32 cellular contexts compared by ENCODE assay signal in genomic region chr9:127140842-127141675, GRCh38. TPM values are rescaled to one million over a fixed set of nuclear protein-coding genes. Genes with fewer than 3 reads are reported as not detected.
DNase-seq lines count a peak whose midpoint lies in the region; ATAC-seq and TF ChIP-seq lines count a peak whose summit lies in the region.
"Had no signal": no experiment of that assay in that cellular context is flagged by ENCODE, and none has a peak within 500 bp of the region (broad histone marks: within the 10 kb centered on the region; RNA-seq: fewer than 3 reads in every experiment).

No MANE protein-coding gene starts in this region.

- no peak for TF ChIP-seq CTCF in coronary artery (IDR thresholded peaks at IDR 0.05)
- no peak for TF ChIP-seq CTCF in psoas muscle (IDR thresholded peaks at IDR 0.05)

- H3K4me3 ChIP-seq in coronary artery (peak overlapping the region; percentile 23), psoas muscle (no peak overlapping the region)
- H3K4me3 ChIP-seq: A549, dorsolateral prefrontal cortex, upper lobe of left lung had no signal

- H3K4me1 ChIP-seq in psoas muscle, result peaks cover 81% of the 10 kb centered on the region
- H3K4me1 ChIP-seq: parathyroid adenoma, upper lobe of left lung had no signal

- H3K27ac ChIP-seq in coronary artery (peak overlapping the region in 1 of 2 donors; percentile 46), psoas muscle (peak overlapping the region; percentile 82)
- H3K27ac ChIP-seq: A549, parathyroid adenoma, upper lobe of left lung had no signal

- intact Hi-C loops in left cardiac atrium (cut with DNase I), result no loop called here
- intact Hi-C loops in Right ventricle myocardium superior (cut with DNase I), result no loop called here
- intact Hi-C loops in psoas muscle (cut with DNase I), result no loop called here

- 60 to 80% (median 73%) methylated on average over 9 of the region's 9 CpGs for WGBS in psoas muscle, 3 donors

- ATAC-seq in left cardiac atrium, result peak; percentile 47 to 75
- no peak for ATAC-seq in Right ventricle myocardium superior (ENCODE audit: poor library complexity)
- ATAC-seq in psoas muscle, result no peak
- no peak for ATAC-seq in HG02938 (IDR thresholded peaks at IDR 0.05; ENCODE audit: unreplicated experiment)
- ATAC-seq in GM18909 (IDR thresholded peaks at IDR 0.05; ENCODE audit: poor library complexity, unreplicated experiment), result no peak
- ATAC-seq: A549; activated CD4-positive, alpha-beta T cell treated with anti-CD3 and anti-CD28 coated beads for 36 hours; activated CD8-positive, alpha-beta T cell treated with anti-CD3 and anti-CD28 coated beads, Interleukin-2, amount 10 ng/mL, durations not matched to agents 7 days and 5 days; activated naive CD8-positive, alpha-beta T cell treated with anti-CD3 and anti-CD28 coated beads, Interleukin-2, amount 50 U/mL, for 24 hours; Panc1; right cardiac atrium had no signal

- no peaks in the 10 kb centered on the region for H3K27me3 ChIP-seq in psoas muscle (ENCODE audit: insufficient read depth in 3 of 3, low read length in 2 of 3)
- H3K27me3 ChIP-seq: dorsolateral prefrontal cortex, upper lobe of left lung had no signal

- H3K9me3 ChIP-seq in psoas muscle, result no peaks in the 10 kb centered on the region
- H3K9me3 ChIP-seq: A549, upper lobe of left lung had no signal

- DNase-seq in left cardiac atrium, result no peak
- no peak for DNase-seq in Right ventricle myocardium superior
- DNase-seq in coronary artery (ENCODE audit: low spot score), result peak; percentile 72
- no peak for DNase-seq in psoas muscle
- DNase-seq in ureter (ENCODE audit: low spot score), result peak; percentile 40
- DNase-seq in OCI-M2 (lab: John Stamatoyannopoulos, UW; ENCODE audit: unreplicated experiment), result no peak
- DNase-seq: activated CD4-positive, alpha-beta T cell treated with anti-CD3 and anti-CD28 coated beads for 36 hours; activated CD8-positive, alpha-beta T cell treated with anti-CD3 and anti-CD28 coated beads, Interleukin-2, amount 10 ng/mL, durations not matched to agents 7 days and 5 days; activated gamma-delta T cell treated with Interleukin-2 at 50 U/mL for 16 hours; activated naive CD8-positive, alpha-beta T cell treated with anti-CD3 and anti-CD28 coated beads, Interleukin-2, amount 50 U/mL, for 24 hours; activated T-cell treated with anti-CD3 and anti-CD28 coated beads, Interleukin-2, amount 50 U/mL, for 1 hour; AML-193; Calu3; CD4-positive, CD25-positive, alpha-beta regulatory T cell; DND-41; GF-D8; hippocampal formation; MV-4-11; NCI-H1436 treated with DMSO at 0.1 percent for 48 hours; NCI-H2107; NCI-H345; right cardiac atrium; SHP77 treated with DMSO at 0.1 percent for 48 hours; T-helper 9 cell; upper lobe of left lung had no signal

- no peaks in the 10 kb centered on the region for H3K36me3 ChIP-seq in psoas muscle (ENCODE audit: insufficient read depth in 1 of 2, low read depth in 1 of 2)
- H3K36me3 ChIP-seq: upper lobe of left lung had no signal

RNA-seq across cellular contexts. Expression of gene ANGPTL2, which starts 18.6 kb away (rescaled TPM):
- total RNA-seq in left cardiac atrium (10 to 100 TPM; 51.8 to 63.1 TPM), Right ventricle myocardium superior (32.6 TPM), psoas muscle (100 to 1,000 TPM in 1 of 4 donors, 10 to 100 TPM in 3; 12.6 to 208 (median 19.0) TPM), ureter (22.2 TPM)
- polyA plus RNA-seq in psoas muscle, result 10 to 100 TPM in 2 of 3 donors, 1 to 10 TPM in 1; 8.9 to 22.3 (median 11.2) TPM
- total RNA-seq: activated CD4-positive, alpha-beta T cell treated with anti-CD3 and anti-CD28 coated beads for 36 hours; activated CD8-positive, alpha-beta T cell treated with anti-CD3 and anti-CD28 coated beads, Interleukin-2, amount 10 ng/mL, durations not matched to agents 7 days and 5 days; Calu3; CD4-positive, CD25-positive, alpha-beta regulatory T cell had no signal
- polyA plus RNA-seq: CD4-positive, CD25-positive, alpha-beta regulatory T cell; neural cell had no signal

Comparison
In these comparisons a context has a peak if more than half of its experiments do, and no peak if none do; other contexts are left out.
1. ATAC-seq: peak in left cardiac atrium (2 of 2); none in Right ventricle myocardium superior (single experiment), psoas muscle (0 of 4), HG02938 (single experiment) and GM18909 (single experiment).
2. DNase-seq: peak in coronary artery (single experiment) and ureter (single experiment); none in left cardiac atrium (single experiment), Right ventricle myocardium superior (single experiment), psoas muscle (0 of 2) and OCI-M2 (single experiment).